Comparison of ENCODE assay signal across 8 cellular contexts in the genomic region with DNA sequence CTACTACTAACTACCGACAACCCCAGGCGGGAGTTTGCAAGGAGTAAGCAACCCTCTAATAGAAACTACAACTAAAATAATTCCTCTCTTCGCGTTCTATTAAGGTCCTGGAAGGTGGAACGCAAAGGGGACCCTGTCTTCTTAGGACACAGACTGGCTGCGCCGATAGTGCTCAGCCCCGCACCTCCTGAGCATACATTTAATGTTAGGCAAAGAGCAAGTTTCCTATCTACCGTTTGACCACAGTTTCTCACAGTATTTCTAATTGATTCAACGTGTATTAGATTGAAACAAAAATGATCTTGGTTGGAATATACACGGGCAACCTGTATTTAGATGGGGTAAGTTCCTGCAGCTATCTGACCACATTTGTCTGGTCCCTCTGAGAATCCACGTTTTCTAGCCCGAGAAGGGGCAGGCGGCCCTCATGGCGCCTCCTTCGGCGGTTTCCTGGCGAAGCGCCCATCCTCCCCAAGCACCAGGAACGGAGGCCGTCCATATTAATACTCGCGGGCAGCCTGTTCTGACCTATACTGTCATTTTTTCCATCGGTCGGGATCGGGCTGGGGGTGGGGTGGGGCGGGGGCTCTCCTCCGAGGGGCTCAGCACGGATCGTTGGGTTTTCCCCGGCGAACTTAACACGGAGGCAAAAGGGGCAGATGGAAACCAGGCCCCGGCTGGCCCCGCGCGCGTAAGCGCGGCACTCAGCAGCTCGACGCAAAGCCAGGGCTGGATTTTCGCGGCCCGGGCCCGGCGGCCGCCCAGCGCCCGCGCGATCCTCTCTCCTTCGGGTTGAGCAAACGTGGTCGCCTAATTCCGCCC.
DNase-seq lines count a peak whose midpoint lies in the region; ATAC-seq and TF ChIP-seq lines count a peak whose summit lies in the region.

No MANE protein-coding gene starts in this region.

- no peaks in the 10 kb centered on the region for H4K20me1 ChIP-seq in BLaER1 treated with 17β-estradiol and CSF1 and Interleukin-3, amounts not matched to agents 10 nM and 100 nM
- no peaks in the 10 kb centered on the region for H4K20me1 ChIP-seq in GM23248 (ENCODE audit: insufficient read depth)

- H3K9me3 Mint-ChIP-seq in activated naive CD8-positive, alpha-beta T cell (ENCODE audit: low read depth) = no peaks in the 10 kb centered on the region

- H3K36me3 Mint-ChIP-seq in activated naive CD8-positive, alpha-beta T cell = no peaks in the 10 kb centered on the region

- H2AFZ ChIP-seq in GM23248 = peak overlapping the region; percentile 77

- H3K4me1 ChIP-seq in BLaER1 treated with 17β-estradiol and CSF1 and Interleukin-3, amounts not matched to agents 10 nM and 100 nM = peaks cover 60 to 69% (median 68%) of the 10 kb centered on the region in 10 experiments
- H3K4me1 ChIP-seq in GM23248 (ENCODE audit: insufficient read depth) = peaks cover 12% of the 10 kb centered on the region
- peaks cover 5% of the 10 kb centered on the region for H3K4me1 ChIP-seq in right cardiac atrium (ENCODE audit: control insufficient read depth, insufficient read depth, low read length)
- peaks cover 0 to 48% (median 28%) of the 10 kb centered on the region in 4 donors for H3K4me1 ChIP-seq in sigmoid colon

- H3K36me3 ChIP-seq in BLaER1 treated with 17β-estradiol and CSF1 and Interleukin-3, amounts not matched to agents 10 nM and 100 nM = no peaks in the 10 kb centered on the region
- H3K36me3 ChIP-seq in GM23248 (ENCODE audit: low read depth) (no peaks in the 10 kb centered on the region), sigmoid colon (no peaks in the 10 kb centered on the region)

- peak overlapping the region; percentile 92 for H3K4me3 Mint-ChIP-seq in activated naive CD8-positive, alpha-beta T cell

- H3F3A ChIP-seq in GM23248 (ENCODE audit: insufficient read depth) = peaks cover 6% of the 10 kb centered on the region; the same call in 1 of the 2 replicates

- no peak for TF ChIP-seq POLR2A in sigmoid colon (IDR thresholded peaks at IDR 0.05)

- peak overlapping the region; percentile 100 for H3K27ac Mint-ChIP-seq in activated naive CD8-positive, alpha-beta T cell

- intact Hi-C loops in right cardiac atrium (cut with DNase I) = loop anchor here in 3 of 4 donors (5.0 to 10.0 kb wide), 4 partner anchors 90 to 360 kb away; no protein-coding TSS in a partner anchor
- intact Hi-C loops in sigmoid colon (cut with DNase I) = loop anchor here (2.0 to 10.0 kb wide), 5 partner anchors 162 to 703 kb away; no protein-coding TSS in a partner anchor

- peak overlapping the region; percentile 95 to 100 (median 99) for H3K27ac ChIP-seq in BLaER1 treated with 17β-estradiol and CSF1 and Interleukin-3, amounts not matched to agents 10 nM and 100 nM
- peak overlapping the region; percentile 67 for H3K27ac ChIP-seq in GM23248
- H3K27ac ChIP-seq in right cardiac atrium (ENCODE audit: low read length) = peak overlapping the region; percentile 98
- H3K27ac ChIP-seq in sigmoid colon = peak overlapping the region; percentile 91 to 97 (median 93)

- no peaks in the 10 kb centered on the region for H3K9me2 ChIP-seq in GM23248 (ENCODE audit: insufficient read depth)

- peak overlapping the region; percentile 81 to 95 (median 90) for H3K4me2 ChIP-seq in BLaER1 treated with 17β-estradiol and CSF1 and Interleukin-3, amounts not matched to agents 10 nM and 100 nM
- H3K4me2 ChIP-seq in GM23248 (ENCODE audit: unreplicated experiment) = peak overlapping the region; percentile 70

- peak overlapping the region; percentile 53 to 74 (median 65) for H3K4me3 ChIP-seq in BLaER1 treated with 17β-estradiol and CSF1 and Interleukin-3, amounts not matched to agents 10 nM and 100 nM
- H3K4me3 ChIP-seq in GM23248 = peak overlapping the region; percentile 72
- H3K4me3 ChIP-seq in right cardiac atrium (ENCODE audit: low read length) = peak overlapping the region; percentile 73
- peak overlapping the region; percentile 38 to 63 (median 56) for H3K4me3 ChIP-seq in sigmoid colon

- peaks cover 44 to 52% (median 50%) of the 10 kb centered on the region in 11 experiments for H3K9me3 ChIP-seq in BLaER1 treated with 17β-estradiol and CSF1 and Interleukin-3, amounts not matched to agents 10 nM and 100 nM (replicated peaks in 1 of 11)
- no peaks in the 10 kb centered on the region for H3K9me3 ChIP-seq in GM23248 (ENCODE audit: low read depth)
- H3K9me3 ChIP-seq in right cardiac atrium (ENCODE audit: control insufficient read depth, low read length) = no peaks in the 10 kb centered on the region
- no peaks in the 10 kb centered on the region for H3K9me3 ChIP-seq in sigmoid colon

- H3K27me3 ChIP-seq in BLaER1 treated with 17β-estradiol and CSF1 and Interleukin-3, amounts not matched to agents 10 nM and 100 nM = no peaks in the 10 kb centered on the region; a peak in 1 of 22 replicates
- H3K27me3 ChIP-seq in GM23248 (replicated peaks; ENCODE audit: insufficient read depth) = no peaks in the 10 kb centered on the region
- no peaks in the 10 kb centered on the region for H3K27me3 ChIP-seq in right cardiac atrium (ENCODE audit: control insufficient read depth, insufficient read depth)
- peaks cover 0 to 5% (median 0%) of the 10 kb centered on the region in 3 donors for H3K27me3 ChIP-seq in sigmoid colon

- ATAC-seq in right cardiac atrium = peak; percentile 40
- ATAC-seq in HG03039 (IDR thresholded peaks at IDR 0.05; ENCODE audit: unreplicated experiment) = no peak
- ATAC-seq in HG03342 (IDR thresholded peaks at IDR 0.05; ENCODE audit: unreplicated experiment) = no peak

- H3K27me3 Mint-ChIP-seq in activated naive CD8-positive, alpha-beta T cell = no peaks in the 10 kb centered on the region

- 2 to 3% methylated on average over 26 to 31 of the region's 56 CpGs for WGBS in GM23248 (ENCODE audit: low coverage in 1 of 2, low lambda C conversion rate in 2 of 2, missing lambda C conversion rate in 2 of 2), 2 experiments
- 4% methylated on average over 56 of the region's 56 CpGs for WGBS in right cardiac atrium
- 6 to 10% methylated on average over 56 of the region's 56 CpGs for WGBS in sigmoid colon, 2 donors

- DNase-seq in GM23248 (peak; percentile 72), NCI-H748 treated with DMSO at 0.1 percent for 48 hours (lab: John Stamatoyannopoulos, UW) (peak; percentile 25), right cardiac atrium (peak; percentile 67 to 84 (median 82)), sigmoid colon (peak; percentile 78)

- peak overlapping the region; percentile 89 to 98 (median 96) for H3K9ac ChIP-seq in BLaER1 treated with 17β-estradiol and CSF1 and Interleukin-3, amounts not matched to agents 10 nM and 100 nM
- H3K9ac ChIP-seq in GM23248 = peak overlapping the region; percentile 86

- TF ChIP-seq CTCF in sigmoid colon (IDR thresholded peaks at IDR 0.05) = no peak

- H3K4me1 Mint-ChIP-seq in activated naive CD8-positive, alpha-beta T cell (ENCODE audit: low read depth) = peaks cover 36% of the 10 kb centered on the region

- no peak for TF ChIP-seq EP300 in sigmoid colon (IDR thresholded peaks at IDR 0.05)

- H3K79me2 ChIP-seq in GM23248 (ENCODE audit: insufficient read depth) = no peaks in the 10 kb centered on the region

- in situ Hi-C loops in GM23248 (cut with MboI) = no loop called here

Comparison
In these comparisons a context has a peak if more than half of its experiments do, and no peak if none do; other contexts are left out.
1. DNase-seq: peak in every context shown above with its lines; median percentile 82 in right cardiac atrium; 78 in sigmoid colon; 72 in GM23248; 25 in NCI-H748 treated with DMSO at 0.1 percent for 48 hours.
2. ATAC-seq: peak in right cardiac atrium (2 of 2); none in HG03039 (single experiment) and HG03342 (single experiment).
3. Peak in every context shown above with its lines, with median percentiles within 50 percentile points of each other: H3K27ac ChIP-seq and H3K4me3 ChIP-seq.